ENCODE assay signal across 16 cellular contexts in the genomic region with DNA sequence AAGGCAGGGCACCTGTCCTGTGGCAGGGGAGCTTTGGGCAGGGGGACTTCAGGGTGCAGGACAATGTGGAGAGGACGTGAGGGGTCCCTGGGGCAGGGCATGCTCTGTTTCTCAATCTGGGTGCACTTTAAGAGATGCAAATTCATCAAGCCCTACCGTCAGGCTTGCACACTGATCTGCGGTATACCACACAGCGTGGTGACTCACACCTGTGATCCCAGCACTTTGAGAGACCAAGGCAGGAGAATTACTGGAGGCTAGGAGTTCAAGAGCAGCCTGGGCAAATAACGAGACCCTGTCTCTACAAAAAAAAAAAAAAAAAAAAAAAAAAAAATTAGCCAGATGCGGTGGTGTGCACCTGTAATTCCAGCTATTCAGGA.
"Had no signal": no experiment of that assay in that cellular context is flagged by ENCODE, and none has a peak within 500 bp of the region (broad histone marks: within the 10 kb centered on the region; RNA-seq: fewer than 3 reads in every experiment).

No MANE protein-coding gene starts in this region.

- H3K27ac ChIP-seq: coronary artery, heart left ventricle, sigmoid colon, thoracic aorta, upper lobe of left lung had no signal

- H3K4me1 ChIP-seq: heart left ventricle, sigmoid colon, upper lobe of left lung had no signal

- ATAC-seq: heart left ventricle, WTC11 had no signal

- H3K36me3 ChIP-seq: heart left ventricle, sigmoid colon, thoracic aorta, upper lobe of left lung had no signal

- H3K27me3 ChIP-seq: heart left ventricle, sigmoid colon, upper lobe of left lung had no signal

- DNase-seq: activated CD4-positive, alpha-beta memory T cell treated with anti-CD3 and anti-CD28 coated beads, Interleukin-2, amount 10 ng/mL, durations not matched to agents 7 days and 5 days; activated CD4-positive, alpha-beta T cell treated with anti-CD3 and anti-CD28 coated beads, Interleukin-2, amount 10 ng/mL, durations not matched to agents 24 days and 14 days; activated naive CD8-positive, alpha-beta T cell treated with anti-CD3 and anti-CD28 coated beads, Interleukin-2, amount 10 ng/mL, durations not matched to agents 7 days and 5 days; amygdala; cerebellar nuclear complex; naive B cell; stimulated activated CD4-positive, alpha-beta T cell treated with anti-CD3 and anti-CD28 coated beads, Interleukin-15, amount 100 ng/mL, for 24 hours; stimulated activated naive CD4-positive, alpha-beta T cell had no signal

- H3K4me3 ChIP-seq: coronary artery, heart left ventricle, lung, sigmoid colon, smooth muscle cell, thoracic aorta, upper lobe of left lung had no signal
